ENCODE assay signal across 6 cellular contexts in genomic region chr15:40354408-40355171, GRCh38. TPM values are rescaled to one million over a fixed set of nuclear protein-coding genes. Genes with fewer than 3 reads are reported as not detected.
DNase-seq lines count a peak whose midpoint lies in the region; ATAC-seq and TF ChIP-seq lines count a peak whose summit lies in the region.

No MANE protein-coding gene starts in this region.

- in situ Hi-C loops in brain microvascular endothelial cell (cut with HindIII; ENCODE audit: low pct_ligation_motif_present, low sequenced_read_pairs): no loop called here

- ATAC-seq in activated CD4-positive, alpha-beta T cell treated with anti-CD3 and anti-CD28 coated beads for 36 hours: no peak
- ATAC-seq in CD8-positive, alpha-beta T cell: no peak

- H3K4me3 Mint-ChIP-seq in activated CD4-positive, alpha-beta T cell treated with anti-CD3 and anti-CD28 coated beads for 36 hours: no peak overlapping the region
- no peak overlapping the region for H3K4me3 Mint-ChIP-seq in activated CD4-positive, alpha-beta T cell treated with anti-CD3 and anti-CD28 coated beads, Interleukin-2, amount 10 ng/mL, durations not matched to agents 7 days and 5 days
- H3K4me3 Mint-ChIP-seq in CD8-positive, alpha-beta T cell: no peak overlapping the region

- H3K36me3 ChIP-seq in brain microvascular endothelial cell (replicated peaks) (no peaks in the 10 kb centered on the region), thyroid gland (no peaks in the 10 kb centered on the region)
- no peaks in the 10 kb centered on the region for H3K36me3 ChIP-seq in CD8-positive, alpha-beta T cell (ENCODE audit: insufficient read depth, low read length)

- no peak overlapping the region for H3K4me3 ChIP-seq in brain microvascular endothelial cell (ENCODE audit: low read depth, low read length)
- H3K4me3 ChIP-seq in thyroid gland (replicated peaks in 1 of 3): no peak overlapping the region
- H3K4me3 ChIP-seq in CD8-positive, alpha-beta T cell (ENCODE audit: low read depth, low read length): no peak overlapping the region

- H3K27me3 ChIP-seq in brain microvascular endothelial cell (replicated peaks) (no peaks in the 10 kb centered on the region), thyroid gland (no peaks in the 10 kb centered on the region)
- H3K27me3 ChIP-seq in CD8-positive, alpha-beta T cell (ENCODE audit: insufficient read depth, low read length): no peaks in the 10 kb centered on the region

- TF ChIP-seq POLR2A in thyroid gland (IDR thresholded peaks at IDR 0.05): no peak

- POLR2A ChIA-PET in activated CD4-positive, alpha-beta T cell treated with anti-CD3 and anti-CD28 coated beads for 36 hours (lab: Charles Lee): no interaction called here
- POLR2A ChIA-PET in activated CD4-positive, alpha-beta T cell treated with anti-CD3 and anti-CD28 coated beads, Interleukin-2, amount 10 ng/mL, durations not matched to agents 7 days and 5 days (lab: Charles Lee): no interaction called here
- POLR2A ChIA-PET in CD8-positive, alpha-beta T cell (lab: Charles Lee): no interaction called here

- WGBS in thyroid gland, 2 donors: 40 to 44% methylated on average over 8 to 9 of the region's 9 CpGs

- peak; percentile 30 for DNase-seq in activated CD4-positive, alpha-beta T cell treated with anti-CD3 and anti-CD28 coated beads for 36 hours
- DNase-seq in activated CD4-positive, alpha-beta T cell treated with anti-CD3 and anti-CD28 coated beads, Interleukin-2, amount 10 ng/mL, durations not matched to agents 7 days and 5 days: no peak
- DNase-seq in brain microvascular endothelial cell: no peak
- DNase-seq in thyroid gland: peak; percentile 60 to 62
- DNase-seq in CD8-positive, alpha-beta T cell: no peak
- DNase-seq in activated T-cell treated with anti-CD3 and anti-CD28 coated beads, Interleukin-2, amount 50 U/mL, for 48 hours: no peak

- H3K9me3 Mint-ChIP-seq in activated CD4-positive, alpha-beta T cell treated with anti-CD3 and anti-CD28 coated beads for 36 hours (ENCODE audit: low read depth): no peaks in the 10 kb centered on the region
- no peaks in the 10 kb centered on the region for H3K9me3 Mint-ChIP-seq in activated CD4-positive, alpha-beta T cell treated with anti-CD3 and anti-CD28 coated beads, Interleukin-2, amount 10 ng/mL, durations not matched to agents 7 days and 5 days
- no peaks in the 10 kb centered on the region for H3K9me3 Mint-ChIP-seq in CD8-positive, alpha-beta T cell

- peaks cover 8 to 13% of the 10 kb centered on the region in 2 donors for H3K4me1 ChIP-seq in thyroid gland
- peaks cover 13% of the 10 kb centered on the region for H3K4me1 ChIP-seq in CD8-positive, alpha-beta T cell (ENCODE audit: insufficient read depth, low read length)

- H3K9me3 ChIP-seq in thyroid gland: no peaks in the 10 kb centered on the region
- H3K9me3 ChIP-seq in CD8-positive, alpha-beta T cell (ENCODE audit: low read length): no peaks in the 10 kb centered on the region

- no peaks in the 10 kb centered on the region for H3K36me3 Mint-ChIP-seq in activated CD4-positive, alpha-beta T cell treated with anti-CD3 and anti-CD28 coated beads for 36 hours (ENCODE audit: low read depth)
- no peaks in the 10 kb centered on the region for H3K36me3 Mint-ChIP-seq in activated CD4-positive, alpha-beta T cell treated with anti-CD3 and anti-CD28 coated beads, Interleukin-2, amount 10 ng/mL, durations not matched to agents 7 days and 5 days (ENCODE audit: low read depth)
- no peaks in the 10 kb centered on the region for H3K36me3 Mint-ChIP-seq in CD8-positive, alpha-beta T cell

- TF ChIP-seq CTCF in brain microvascular endothelial cell (IDR thresholded peaks at IDR 0.05; ENCODE audit: low read depth, low read length, missing control alignments) (peak; percentile 84), thyroid gland (IDR thresholded peaks at IDR 0.05) (peak in 4 of 6 experiments; percentile 33 to 57 (median 48))
- TF ChIP-seq CTCF in CD8-positive, alpha-beta T cell (IDR thresholded peaks at IDR 0.05): no peak

- CTCF ChIA-PET in activated CD4-positive, alpha-beta T cell treated with anti-CD3 and anti-CD28 coated beads for 36 hours (lab: Charles Lee): interaction anchor here (0.7 to 2.8 kb wide), 7 partner anchors 10 to 153 kb away, joined by 3 to 10 read pairs (median 5); partner anchors contain the start of gene CCDC9B
- CTCF ChIA-PET in activated CD4-positive, alpha-beta T cell treated with anti-CD3 and anti-CD28 coated beads, Interleukin-2, amount 10 ng/mL, durations not matched to agents 7 days and 5 days (lab: Charles Lee): interaction anchor here (0.7 to 3.6 kb wide), 6 partner anchors 8 to 250 kb away, joined by 3 to 42 read pairs (median 4); partner anchors contain the start of gene KNSTRN
- CTCF ChIA-PET in CD8-positive, alpha-beta T cell (lab: Charles Lee): interaction anchor here (1.2 to 4.9 kb wide), 6 partner anchors 10 to 75 kb away, joined by 4 to 29 read pairs (median 8); no protein-coding TSS in a partner anchor

- H3K27ac Mint-ChIP-seq in activated CD4-positive, alpha-beta T cell treated with anti-CD3 and anti-CD28 coated beads for 36 hours: no peak overlapping the region
- no peak overlapping the region for H3K27ac Mint-ChIP-seq in activated CD4-positive, alpha-beta T cell treated with anti-CD3 and anti-CD28 coated beads, Interleukin-2, amount 10 ng/mL, durations not matched to agents 7 days and 5 days
- H3K27ac Mint-ChIP-seq in CD8-positive, alpha-beta T cell: no peak overlapping the region

- intact Hi-C loops in activated CD4-positive, alpha-beta T cell treated with anti-CD3 and anti-CD28 coated beads for 36 hours (cut with DNase I, micrococcal nuclease): no loop called here
- intact Hi-C loops in thyroid gland (cut with DNase I): loop anchor here (5.0 kb wide), 1 partner anchor 72 kb away; the partner anchor contains the start of gene ANKRD63
- intact Hi-C loops in CD8-positive, alpha-beta T cell (cut with DNase I, micrococcal nuclease): loop anchor here (5.0 kb wide), 2 partner anchors 32 to 53 kb away; partner anchors contain the start of genes INAFM2 (in 1 of the 2) and IVD (in 1 of the 2)

- H3K27ac ChIP-seq in brain microvascular endothelial cell (no peak overlapping the region), thyroid gland (no peak overlapping the region)
- H3K27ac ChIP-seq in CD8-positive, alpha-beta T cell (ENCODE audit: low read depth, low read length): no peak overlapping the region

- H3K4me1 Mint-ChIP-seq in activated CD4-positive, alpha-beta T cell treated with anti-CD3 and anti-CD28 coated beads for 36 hours: peaks cover 3% of the 10 kb centered on the region
- peaks cover 11% of the 10 kb centered on the region for H3K4me1 Mint-ChIP-seq in activated CD4-positive, alpha-beta T cell treated with anti-CD3 and anti-CD28 coated beads, Interleukin-2, amount 10 ng/mL, durations not matched to agents 7 days and 5 days
- peaks cover 9% of the 10 kb centered on the region for H3K4me1 Mint-ChIP-seq in CD8-positive, alpha-beta T cell (ENCODE audit: low read depth)

- H3K27me3 Mint-ChIP-seq in activated CD4-positive, alpha-beta T cell treated with anti-CD3 and anti-CD28 coated beads for 36 hours: peaks cover 7% of the 10 kb centered on the region
- H3K27me3 Mint-ChIP-seq in activated CD4-positive, alpha-beta T cell treated with anti-CD3 and anti-CD28 coated beads, Interleukin-2, amount 10 ng/mL, durations not matched to agents 7 days and 5 days: peaks cover 20% of the 10 kb centered on the region
- peaks cover 2% of the 10 kb centered on the region for H3K27me3 Mint-ChIP-seq in CD8-positive, alpha-beta T cell (ENCODE audit: low read depth)

RNA-seq across cellular contexts. Expression of gene DISP2, which starts 3.4 kb away (rescaled TPM):
- under 1 TPM; 0.02 to 0.04 TPM for total RNA-seq in activated CD4-positive, alpha-beta T cell treated with anti-CD3 and anti-CD28 coated beads for 36 hours
- 1 to 10 TPM in 1 of 2 experiments, under 1 TPM in 1; 0.60 to 1.4 TPM for total RNA-seq in activated CD4-positive, alpha-beta T cell treated with anti-CD3 and anti-CD28 coated beads, Interleukin-2, amount 10 ng/mL, durations not matched to agents 7 days and 5 days
- total RNA-seq in thyroid gland: 1 to 10 TPM in 3 of 4 donors, under 1 TPM in 1; 0.81 to 5.9 (median 3.6) TPM
- total RNA-seq in CD8-positive, alpha-beta T cell: under 1 TPM; 0.05 to 0.25 TPM

RNA-seq across cellular contexts. Expression of gene PHGR1, which starts 3.8 kb away (rescaled TPM):
- total RNA-seq in activated CD4-positive, alpha-beta T cell treated with anti-CD3 and anti-CD28 coated beads for 36 hours: not detected
- total RNA-seq in activated CD4-positive, alpha-beta T cell treated with anti-CD3 and anti-CD28 coated beads, Interleukin-2, amount 10 ng/mL, durations not matched to agents 7 days and 5 days: not detected
- total RNA-seq in thyroid gland: not detected
- total RNA-seq in CD8-positive, alpha-beta T cell: not detected

RNA-seq across cellular contexts. Expression of gene CCDC9B, which starts 13.9 kb away (rescaled TPM):
- under 1 TPM; 0.65 to 0.98 TPM for total RNA-seq in activated CD4-positive, alpha-beta T cell treated with anti-CD3 and anti-CD28 coated beads for 36 hours
- 1 to 10 TPM in 1 of 2 experiments, under 1 TPM in 1; 0.81 to 1.0 TPM for total RNA-seq in activated CD4-positive, alpha-beta T cell treated with anti-CD3 and anti-CD28 coated beads, Interleukin-2, amount 10 ng/mL, durations not matched to agents 7 days and 5 days
- 100 to 1,000 TPM in 2 of 4 donors, 10 to 100 TPM in 2; 54.2 to 126 (median 97.5) TPM for total RNA-seq in thyroid gland
- 1 to 10 TPM in 1 of 2 experiments, under 1 TPM in 1; 0.60 to 1.1 TPM for total RNA-seq in CD8-positive, alpha-beta T cell

RNA-seq across cellular contexts. Expression of gene KNSTRN, which starts 27.9 kb away (rescaled TPM):
- total RNA-seq in activated CD4-positive, alpha-beta T cell treated with anti-CD3 and anti-CD28 coated beads for 36 hours: 10 to 100 TPM; 56.2 to 58.8 TPM
- total RNA-seq in activated CD4-positive, alpha-beta T cell treated with anti-CD3 and anti-CD28 coated beads, Interleukin-2, amount 10 ng/mL, durations not matched to agents 7 days and 5 days: 10 to 100 TPM; 57.5 to 63.3 TPM
- 100 to 1,000 TPM; 216 to 342 (median 251) TPM for total RNA-seq in thyroid gland
- 1 to 10 TPM; 3.8 to 5.4 TPM for total RNA-seq in CD8-positive, alpha-beta T cell

RNA-seq across cellular contexts. Expression of gene INAFM2, which starts 31.1 kb away (rescaled TPM):
- total RNA-seq in activated CD4-positive, alpha-beta T cell treated with anti-CD3 and anti-CD28 coated beads for 36 hours: 10 to 100 TPM in 1 of 2 experiments, 1 to 10 TPM in 1; 9.9 to 11.2 TPM
- total RNA-seq in activated CD4-positive, alpha-beta T cell treated with anti-CD3 and anti-CD28 coated beads, Interleukin-2, amount 10 ng/mL, durations not matched to agents 7 days and 5 days: 1 to 10 TPM; 6.6 to 8.5 TPM
- 10 to 100 TPM; 47.5 to 86.9 (median 63.8) TPM for total RNA-seq in thyroid gland
- 1 to 10 TPM; 4.3 to 8.1 TPM for total RNA-seq in CD8-positive, alpha-beta T cell

Comparison
In these comparisons a context has a peak if more than half of its experiments do, and no peak if none do; other contexts are left out.
1. DNase-seq: peak in activated CD4-positive, alpha-beta T cell treated with anti-CD3 and anti-CD28 coated beads for 36 hours (single experiment) and thyroid gland (2 of 2); none in activated CD4-positive, alpha-beta T cell treated with anti-CD3 and anti-CD28 coated beads, Interleukin-2, amount 10 ng/mL, durations not matched to agents 7 days and 5 days (single experiment), brain microvascular endothelial cell (single experiment), CD8-positive, alpha-beta T cell (0 of 7) and activated T-cell treated with anti-CD3 and anti-CD28 coated beads, Interleukin-2, amount 50 U/mL, for 48 hours (0 of 2).
2. RNA of gene CCDC9B, which starts 13.9 kb away (total RNA-seq): 54.2 to 126 TPM in thyroid gland; 0.60 to 1.1 TPM in CD8-positive, alpha-beta T cell, 0.81 to 1.0 TPM in activated CD4-positive, alpha-beta T cell treated with anti-CD3 and anti-CD28 coated beads, Interleukin-2, amount 10 ng/mL, durations not matched to agents 7 days and 5 days and 0.65 to 0.98 TPM in activated CD4-positive, alpha-beta T cell treated with anti-CD3 and anti-CD28 coated beads for 36 hours; every median in the first group is over 10 times any median in the second.
3. intact Hi-C loops: an anchor here in thyroid gland (5.0 kb wide) and CD8-positive, alpha-beta T cell (5.0 kb wide); none called in activated CD4-positive, alpha-beta T cell treated with anti-CD3 and anti-CD28 coated beads for 36 hours.